ENCODE assay signal across 33 cellular contexts in genomic region chr10:25869067-25869591, GRCh38.
"Had no signal": no experiment of that assay in that cellular context is flagged by ENCODE, and none has a peak within 500 bp of the region (broad histone marks: within the 10 kb centered on the region; RNA-seq: fewer than 3 reads in every experiment).

No MANE protein-coding gene starts in this region.

- DNase-seq: activated B cell treated with CpG ODN at 0.5 μM for 24 hours; activated CD4-positive, alpha-beta T cell treated with anti-CD3 and anti-CD28 coated beads for 48 hours; activated CD4-positive, alpha-beta T cell treated with anti-CD3 and anti-CD28 coated beads, Interleukin-2, amount 50 U/mL, for 1 hour; activated CD4-positive, alpha-beta T cell treated with anti-CD3 and anti-CD28 coated beads, Interleukin-2, amount 50 U/mL, for 48 hours; activated CD8-positive, alpha-beta memory T cell treated with anti-CD3 and anti-CD28 coated beads, Interleukin-2, amount 10 ng/mL, durations not matched to agents 7 days and 5 days; activated CD8-positive, alpha-beta memory T cell treated with anti-CD3 and anti-CD28 coated beads, Interleukin-2, amount 50 U/mL, for 4 hours; activated CD8-positive, alpha-beta T cell treated with anti-CD3 and anti-CD28 coated beads, Interleukin-2, amount 10 ng/mL, durations not matched to agents 7 days and 5 days; activated effector memory CD4-positive, alpha-beta T cell treated with anti-CD3 and anti-CD28 coated beads, Interleukin-2, amount 50 U/mL, for 16 hours; activated naive CD4-positive, alpha-beta T cell treated with anti-CD3 and anti-CD28 coated beads for 36 hours; activated naive CD8-positive, alpha-beta T cell treated with anti-CD3 and anti-CD28 coated beads for 36 hours; activated naive CD8-positive, alpha-beta T cell treated with anti-CD3 and anti-CD28 coated beads, Interleukin-2, amount 50 U/mL, for 24 hours; activated T-cell treated with anti-CD3 and anti-CD28 coated beads, Interleukin-2, amount 50 U/mL, for 1 hour; activated T-cell treated with anti-CD3 and anti-CD28 coated beads, Interleukin-2, amount 50 U/mL, for 48 hours; adrenal gland; amygdala; aorta; body of pancreas; caudate nucleus; cortex of kidney; dermis blood vessel endothelial cell; effector CD4-positive, alpha-beta T cell; effector memory CD8-positive, alpha-beta T cell; erythroblast; foreskin keratinocyte; gastrocnemius medialis; glutamatergic neuron; heart left ventricle; T-helper 17 cell; T1000; WERI-Rb-1 had no signal

- ATAC-seq: activated CD4-positive, CD25-positive, alpha-beta regulatory T cell treated with anti-CD3 and anti-CD28 coated beads, Interleukin-2, amount 50 U/mL, for 24 hours; activated CD8-positive, alpha-beta memory T cell treated with anti-CD3 and anti-CD28 coated beads, Interleukin-2, amount 10 ng/mL, durations not matched to agents 7 days and 5 days; activated CD8-positive, alpha-beta T cell treated with anti-CD3 and anti-CD28 coated beads, Interleukin-2, amount 10 ng/mL, durations not matched to agents 7 days and 5 days; activated naive CD8-positive, alpha-beta T cell treated with anti-CD3 and anti-CD28 coated beads, Interleukin-2, amount 50 U/mL, for 24 hours; body of pancreas; effector memory CD8-positive, alpha-beta T cell; foreskin keratinocyte; gastrocnemius medialis; heart left ventricle; T-helper 17 cell had no signal

- H3K36me3 ChIP-seq: adrenal gland, esophagus muscularis mucosa, gastrocnemius medialis, heart left ventricle, WERI-Rb-1 had no signal

- H3K27ac ChIP-seq: adrenal gland, body of pancreas, esophagus muscularis mucosa, foreskin keratinocyte, gastrocnemius medialis, heart left ventricle, WERI-Rb-1 had no signal

- H3K9me3 ChIP-seq: adrenal gland, body of pancreas, esophagus muscularis mucosa had no signal

- H3K4me1 ChIP-seq: adrenal gland, body of pancreas, esophagus muscularis mucosa, foreskin keratinocyte, gastrocnemius medialis, heart left ventricle had no signal

- H3K4me3 ChIP-seq: adrenal gland, body of pancreas, esophagus muscularis mucosa, gastrocnemius medialis, heart left ventricle had no signal

- FAIRE-seq: colon had no signal

- H3K27me3 ChIP-seq: adrenal gland, body of pancreas, esophagus muscularis mucosa, foreskin keratinocyte, gastrocnemius medialis, heart left ventricle had no signal
